Comparison of ENCODE assay signal across 15 cellular contexts in the genomic region with DNA sequence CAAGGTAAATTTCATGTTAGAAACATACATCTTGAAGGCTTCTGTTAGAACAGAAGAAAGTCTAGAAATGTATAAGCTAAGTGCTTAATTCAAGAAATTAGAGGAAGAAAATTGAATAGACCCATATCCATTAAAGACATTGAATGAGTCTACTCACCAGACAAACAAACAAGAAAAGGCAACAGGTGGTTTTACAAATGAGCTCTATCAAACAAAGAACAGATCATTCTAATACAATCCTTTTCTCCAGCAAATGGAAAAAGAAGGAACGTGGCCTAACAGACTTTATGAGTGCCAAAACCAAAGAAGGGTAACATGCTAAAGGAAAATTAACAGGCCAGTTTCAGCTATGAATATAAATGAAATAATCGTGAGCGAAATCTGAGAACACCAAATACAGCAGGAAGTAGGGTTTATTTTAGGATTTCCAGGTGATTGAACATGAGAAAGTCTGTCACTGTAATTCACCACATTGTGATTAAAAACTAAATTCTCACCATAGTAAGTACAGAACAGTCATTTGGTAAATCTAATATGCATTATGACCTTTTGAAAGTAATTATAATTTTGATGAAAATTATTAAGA. TPM values are rescaled to one million over a fixed set of nuclear protein-coding genes. Genes with fewer than 3 reads are reported as not detected.
DNase-seq lines count a peak whose midpoint lies in the region; ATAC-seq and TF ChIP-seq lines count a peak whose summit lies in the region.
"Had no signal": no experiment of that assay in that cellular context is flagged by ENCODE, and none has a peak within 500 bp of the region (broad histone marks: within the 10 kb centered on the region; RNA-seq: fewer than 3 reads in every experiment).

No MANE protein-coding gene starts in this region.

- intact Hi-C loops in MCF 10A (cut with micrococcal nuclease) = no loop called here
- intact Hi-C loops in breast epithelium (cut with DNase I; ENCODE audit: low total_unique reads) = no loop called here
- intact Hi-C loops in right cardiac atrium (cut with DNase I) = no loop called here

- H3K27ac Mint-ChIP-seq in MCF 10A (ENCODE audit: low read depth, unreplicated experiment) = no peak overlapping the region
- H3K27ac Mint-ChIP-seq: activated T-helper 1 cell treated with anti-CD3 and anti-CD28 coated beads, Interleukin-12 subunit alpha, Interleukin-12 subunit beta, Interleukin-2, Interleukin-4 antibody, amounts not matched to agents 30 ng/mL and 10 ng/mL and 1 ng/mL, durations not matched to agents 14 hours and 24 hours and 36 hours had no signal

- no peaks in the 10 kb centered on the region for H3K4me1 Mint-ChIP-seq in MCF 10A (ENCODE audit: insufficient read depth, unreplicated experiment)

- H2AFZ ChIP-seq in GM23248 (no peak overlapping the region), OCI-LY3 (ENCODE audit: low read depth, low read length) (no peak overlapping the region), SK-N-SH (ENCODE audit: low read depth) (no peak overlapping the region)

- H3K4me1 ChIP-seq in breast epithelium (no peaks in the 10 kb centered on the region), GM23248 (ENCODE audit: insufficient read depth) (peaks cover 18% of the 10 kb centered on the region), OCI-LY3 (ENCODE audit: low read length) (peaks cover 11% of the 10 kb centered on the region), tibial nerve (peaks cover 0 to 30% (median 8%) of the 10 kb centered on the region in 4 donors), right cardiac atrium (ENCODE audit: control insufficient read depth, insufficient read depth, low read length) (peaks cover 3% of the 10 kb centered on the region), SK-N-SH (ENCODE audit: control insufficient read depth in 1 of 2, insufficient read depth in 2 of 2, low read depth in 1 of 2, low read length in 1 of 2) (no peaks in the 10 kb centered on the region)
- H3K4me1 ChIP-seq: psoas muscle had no signal

- H3K4me2 ChIP-seq in GM23248 (ENCODE audit: unreplicated experiment) (no peak overlapping the region), OCI-LY3 (ENCODE audit: low read length) (peak overlapping the region; percentile 4), SK-N-SH (no peak overlapping the region)

- CTCF ChIA-PET in MCF 10A (lab: Yijun Ruan, JAX) = interaction anchor here (0.8 to 1.6 kb wide), 3 partner anchors 436 to 455 kb away, joined by 3 to 6 read pairs (median 5); no protein-coding TSS in a partner anchor
- CTCF ChIA-PET in SK-N-SH (lab: Yijun Ruan, JAX) = interaction anchor here (1.0 to 16.6 kb wide), 4 partner anchors 22 to 518 kb away, joined by 4 to 421 read pairs (median 4); a partner anchor contains a TSS

- peaks cover 42% of the 10 kb centered on the region for H3F3A ChIP-seq in GM23248 (ENCODE audit: insufficient read depth)
- H3F3A ChIP-seq in SK-N-SH (replicated peaks; ENCODE audit: insufficient read depth) = peaks cover 14% of the 10 kb centered on the region

- H3K9me3 Mint-ChIP-seq in MCF 10A (ENCODE audit: unreplicated experiment) = no peaks in the 10 kb centered on the region
- H3K9me3 Mint-ChIP-seq: activated T-helper 1 cell treated with anti-CD3 and anti-CD28 coated beads, Interleukin-12 subunit alpha, Interleukin-12 subunit beta, Interleukin-2, Interleukin-4 antibody, amounts not matched to agents 30 ng/mL and 10 ng/mL and 1 ng/mL, durations not matched to agents 14 hours and 24 hours and 36 hours had no signal

- ATAC-seq in right cardiac atrium = no peak
- ATAC-seq: left cardiac atrium, psoas muscle had no signal

- in situ Hi-C loops in GM23248 (cut with MboI) = no loop called here

- H3K4me3 Mint-ChIP-seq in MCF 10A (ENCODE audit: unreplicated experiment) = no peak overlapping the region
- H3K4me3 Mint-ChIP-seq: activated T-helper 1 cell treated with anti-CD3 and anti-CD28 coated beads, Interleukin-12 subunit alpha, Interleukin-12 subunit beta, Interleukin-2, Interleukin-4 antibody, amounts not matched to agents 30 ng/mL and 10 ng/mL and 1 ng/mL, durations not matched to agents 14 hours and 24 hours and 36 hours had no signal

- TSS peak; percentile 3 for BruUV-seq in MCF 10A (replicated peaks; lab: Mats Ljungman, UMichigan)

- peaks cover 89% of the 10 kb centered on the region for H3K36me3 Mint-ChIP-seq in MCF 10A (ENCODE audit: insufficient read depth, unreplicated experiment)

- H3K9me3 ChIP-seq in breast epithelium (no peaks in the 10 kb centered on the region), GM23248 (ENCODE audit: low read depth) (no peaks in the 10 kb centered on the region), OCI-LY3 (ENCODE audit: insufficient read depth, low read length) (no peaks in the 10 kb centered on the region), tibial nerve (no peaks in the 10 kb centered on the region), right cardiac atrium (ENCODE audit: control insufficient read depth, low read length) (no peaks in the 10 kb centered on the region), SK-N-SH (no peaks in the 10 kb centered on the region)
- H3K9me3 ChIP-seq: psoas muscle had no signal

- no peak for TF ChIP-seq EP300 in tibial nerve (IDR thresholded peaks at IDR 0.05)
- TF ChIP-seq EP300 in SK-N-SH (IDR thresholded peaks at IDR 0.05; ENCODE audit: borderline replicate concordance in 1 of 2, low read depth in 1 of 2, low read length in 1 of 2) = no peak

- H3K9ac ChIP-seq in GM23248 (no peak overlapping the region), OCI-LY3 (ENCODE audit: low read length) (no peak overlapping the region), SK-N-SH (no peak overlapping the region)

- TF ChIP-seq POLR2A in breast epithelium (IDR thresholded peaks at IDR 0.05) (no peak), tibial nerve (IDR thresholded peaks at IDR 0.05) (no peak)

- H3K79me2 ChIP-seq in GM23248 (ENCODE audit: insufficient read depth) (peaks cover 56% of the 10 kb centered on the region), OCI-LY3 (ENCODE audit: low read length) (no peaks in the 10 kb centered on the region), SK-N-SH (ENCODE audit: insufficient read depth) (peaks cover 23% of the 10 kb centered on the region)

- H4K20me1 ChIP-seq in GM23248 (ENCODE audit: insufficient read depth) (no peaks in the 10 kb centered on the region), OCI-LY3 (ENCODE audit: insufficient read depth, low read length) (no peaks in the 10 kb centered on the region; the same call in 1 of the 2 replicates), SK-N-SH (ENCODE audit: insufficient read depth) (no peaks in the 10 kb centered on the region)

- H3K9me2 ChIP-seq in GM23248 (ENCODE audit: insufficient read depth) = no peaks in the 10 kb centered on the region
- H3K9me2 ChIP-seq in SK-N-SH = no peaks in the 10 kb centered on the region

- TF ChIP-seq RAD21 in SK-N-SH (IDR thresholded peaks at IDR 0.05; ENCODE audit: low read length) = no peak

- no peaks in the 10 kb centered on the region for H3K27me3 ChIP-seq in breast epithelium
- no peaks in the 10 kb centered on the region for H3K27me3 ChIP-seq in GM23248 (replicated peaks; ENCODE audit: insufficient read depth)
- H3K27me3 ChIP-seq in OCI-LY3 (ENCODE audit: low read depth, low read length) = no peaks in the 10 kb centered on the region
- H3K27me3 ChIP-seq in tibial nerve = no peaks in the 10 kb centered on the region
- H3K27me3 ChIP-seq in right cardiac atrium (ENCODE audit: control insufficient read depth, insufficient read depth) = no peaks in the 10 kb centered on the region
- no peaks in the 10 kb centered on the region for H3K27me3 ChIP-seq in SK-N-SH (ENCODE audit: insufficient read depth)

- no peaks in the 10 kb centered on the region for H3K27me3 Mint-ChIP-seq in MCF 10A (ENCODE audit: insufficient read depth, unreplicated experiment)

- H3K36me3 ChIP-seq in breast epithelium (no peaks in the 10 kb centered on the region), GM23248 (ENCODE audit: low read depth) (peaks cover 89% of the 10 kb centered on the region), OCI-LY3 (replicated peaks; ENCODE audit: low read depth, low read length) (peaks cover 22% of the 10 kb centered on the region), tibial nerve (peaks cover 0 to 29% (median 0%) of the 10 kb centered on the region in 3 donors), SK-N-SH (replicated peaks in 1 of 2; ENCODE audit: control insufficient read depth in 1 of 2, insufficient read depth in 2 of 2, low read length in 1 of 2) (peaks cover 50 to 69% of the 10 kb centered on the region in 2 experiments)

- no peak for DNase-seq in MCF 10A (ENCODE audit: unreplicated experiment)
- DNase-seq in breast epithelium (ENCODE audit: low spot score in 2 of 2) = no peak
- DNase-seq in GM23248 = no peak
- DNase-seq in tibial nerve (ENCODE audit: low spot score in 2 of 2) = no peak
- DNase-seq in cerebellum (ENCODE audit: low spot score) = no peak
- no peak for DNase-seq in right cardiac atrium
- no peak for DNase-seq in SK-N-SH
- DNase-seq: activated CD4-positive, alpha-beta T cell treated with anti-CD3 and anti-CD28 coated beads for 4 hours; DMS153; left cardiac atrium; NCI-H1092 treated with DMSO at 0.1 percent for 48 hours; NCI-H510A; psoas muscle had no signal

- POLR2A ChIA-PET in MCF 10A (lab: Yijun Ruan, JAX) = no interaction called here
- POLR2A ChIA-PET in SK-N-SH (lab: Yijun Ruan, JAX) = no interaction called here

- no peak overlapping the region for H3K27ac ChIP-seq in breast epithelium
- 0 out of 2 replicates have a peak overlapping the region, but pooled peaks have one; percentile 3 for H3K27ac ChIP-seq in GM23248
- peak overlapping the region; percentile 56 for H3K27ac ChIP-seq in OCI-LY3 (ENCODE audit: low read length)
- peak overlapping the region in 3 of 4 donors; percentile 35 to 88 (median 79) for H3K27ac ChIP-seq in tibial nerve
- no peak overlapping the region for H3K27ac ChIP-seq in right cardiac atrium (ENCODE audit: low read length)
- H3K27ac ChIP-seq in SK-N-SH (ENCODE audit: low read depth in 2 of 2, low read length in 1 of 2) = no peak overlapping the region
- H3K27ac ChIP-seq: psoas muscle had no signal

- 96 to 99% methylated on average over 3 of the region's 3 CpGs for WGBS in GM23248 (ENCODE audit: low coverage in 1 of 2, low lambda C conversion rate in 2 of 2, missing lambda C conversion rate in 2 of 2), 2 experiments
- WGBS in tibial nerve, 2 donors = 68 to 70% methylated on average over 3 of the region's 3 CpGs
- 78% methylated on average over 3 of the region's 3 CpGs for WGBS in right cardiac atrium
- WGBS in SK-N-SH (ENCODE audit: low lambda C conversion rate) = 96% methylated on average over 3 of the region's 3 CpGs

- TF ChIP-seq CTCF in MCF 10A (IDR thresholded peaks at IDR 0.05; ENCODE audit: unreplicated experiment) = no peak
- TF ChIP-seq CTCF in breast epithelium (IDR thresholded peaks at IDR 0.05) = no peak
- no peak for TF ChIP-seq CTCF in OCI-LY3 (IDR thresholded peaks at IDR 0.05; ENCODE audit: low read depth, low read length)
- TF ChIP-seq CTCF in tibial nerve (IDR thresholded peaks at IDR 0.05) = no peak
- no peak for TF ChIP-seq CTCF in SK-N-SH (IDR thresholded peaks at IDR 0.05)

- no peak overlapping the region for H3K4me3 ChIP-seq in breast epithelium
- no peak overlapping the region for H3K4me3 ChIP-seq in GM23248
- H3K4me3 ChIP-seq in OCI-LY3 (ENCODE audit: low read length) = no peak overlapping the region
- no peak overlapping the region for H3K4me3 ChIP-seq in tibial nerve
- H3K4me3 ChIP-seq in right cardiac atrium (ENCODE audit: low read length) = no peak overlapping the region
- H3K4me3 ChIP-seq in SK-N-SH (ENCODE audit: low read depth in 2 of 2, low read length in 1 of 2) = no peak overlapping the region
- H3K4me3 ChIP-seq: psoas muscle had no signal

RNA-seq across cellular contexts. Expression of a gene that starts 22.6 kb away (rescaled TPM):
- 82.4 and 110 TPM in 2 replicates for total RNA-seq in MCF 10A (2022)
- total RNA-seq in breast epithelium = 10 to 100 TPM in 2 of 3 donors, 1 to 10 TPM in 1; 3.5 to 15.1 (median 11.0) TPM
- 57.6 and 68.7 TPM in 2 replicates for total RNA-seq in GM23248 (2014; rRNA removed; shearing (Covaris generic))
- 96.8 and 99.6 TPM in 2 replicates for polyA plus RNA-seq in GM23248 (2016; fragmentation: Nextera tagmentation; extraction: Ambion mirVana)
- 10 to 100 TPM in 3 of 4 donors, 1 to 10 TPM in 1; 8.4 to 35.1 (median 13.1) TPM for total RNA-seq in tibial nerve
- 15.1 TPM for total RNA-seq in cerebellum
- total RNA-seq in right cardiac atrium = 10 to 100 TPM in 1 of 4 donors, 1 to 10 TPM in 3; 3.3 to 18.2 (median 5.3) TPM
- 2.4 TPM for polyA plus RNA-seq in right cardiac atrium
- polyA plus RNA-seq in SK-N-SH (2012; rRNA removed) = 36.7 and 37.0 TPM in 2 replicates
- polyA plus RNA-seq in SK-N-SH (2012; cell fraction: cytosol; rRNA removed) = 35.9 and 36.2 TPM in 2 replicates
- polyA plus RNA-seq in SK-N-SH (2012; cell fraction: nucleus; rRNA removed) = 35.4 and 47.8 TPM in 2 replicates

Comparison
In these comparisons a context has a peak if more than half of its experiments do, and no peak if none do; other contexts are left out.
1. H3K27ac ChIP-seq: peak in GM23248 (single experiment), OCI-LY3 (single experiment) and tibial nerve (3 of 4); none in breast epithelium (0 of 2), right cardiac atrium (single experiment) and SK-N-SH (0 of 2).